ENCODE assay signal across 17 cellular contexts in the genomic region with DNA sequence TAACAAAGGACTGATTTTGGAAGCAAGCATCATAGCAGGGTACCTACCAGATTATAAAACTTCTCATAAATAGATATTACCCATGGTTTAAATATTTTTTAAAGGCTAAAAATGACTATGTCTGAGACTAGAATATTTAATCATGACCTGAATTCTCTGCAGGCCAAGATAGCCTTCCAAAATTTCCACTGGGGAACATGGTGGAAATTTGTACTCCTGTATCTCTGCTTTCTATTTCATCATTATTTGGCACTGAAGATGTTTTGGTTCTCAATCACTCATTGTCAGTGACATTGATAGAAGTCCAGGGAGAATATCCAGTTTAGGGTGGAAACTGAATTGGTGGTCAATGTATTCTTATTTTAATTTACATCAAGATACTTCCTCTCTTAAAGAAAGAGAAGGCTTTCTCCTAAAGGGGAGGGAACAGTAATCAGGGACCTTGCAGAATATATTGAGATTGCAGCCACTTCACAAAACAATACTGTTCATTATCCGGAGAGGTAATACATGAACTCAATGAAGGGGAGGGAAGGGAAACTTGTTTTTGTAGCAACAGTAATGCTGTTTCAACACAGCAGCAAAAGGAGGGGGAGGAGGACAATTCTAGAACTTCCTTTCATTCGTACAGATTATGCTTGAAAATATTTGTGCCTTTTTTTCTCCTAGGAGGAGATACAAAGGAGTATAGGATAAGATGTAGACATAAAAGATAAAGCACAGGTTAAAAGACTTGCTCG. TPM values are rescaled to one million over a fixed set of nuclear protein-coding genes. Genes with fewer than 3 reads are reported as not detected.
A peak's percentile ranks its signal among the peaks of the same experiment; 100 is the strongest.
DNase-seq lines count a peak whose midpoint lies in the region; ATAC-seq and TF ChIP-seq lines count a peak whose summit lies in the region.
"Had no signal": no experiment of that assay in that cellular context is flagged by ENCODE, and none has a peak within 500 bp of the region (broad histone marks: within the 10 kb centered on the region; RNA-seq: fewer than 3 reads in every experiment).

No MANE protein-coding gene starts in this region.

- H3K27me3 ChIP-seq in testis: no peaks in the 10 kb centered on the region

- DNase-seq in Right ventricle myocardium inferior (ENCODE audit: missing footprints) (no peak), cardiac septum (ENCODE audit: low spot score) (no peak), NB4 (ENCODE audit: low read depth) (peak; percentile 14), SK-MEL-5 (ENCODE audit: low read depth, low spot score) (peak; percentile 28), testis (no peak), NCI-H226 (no peak)
- DNase-seq: Calu3; CD4-positive, alpha-beta memory T cell; GF-D8; MM.1S; NCI-H2029; NK-92 treated with Interleukin-12 subunit alpha and Interleukin-12 subunit beta, amount 100 ng/mL, for 24 hours; PC-9 had no signal

- H3K4me3 ChIP-seq in NB4 (ENCODE audit: low read depth, low read length) (no peak overlapping the region), testis (no peak overlapping the region)
- H3K4me3 ChIP-seq: A549, PC-9 had no signal

- no peaks in the 10 kb centered on the region for H3K36me3 ChIP-seq in testis (ENCODE audit: low read depth, missing control alignments)

- ATAC-seq in Right ventricle myocardium inferior (peak; percentile 66), HG02870 (IDR thresholded peaks at IDR 0.05; ENCODE audit: unreplicated experiment) (no peak)
- ATAC-seq: A549, HCT116 had no signal

- H3K9me3 ChIP-seq in testis: no peaks in the 10 kb centered on the region
- H3K9me3 ChIP-seq: A549 had no signal

- 28 to 47% methylated on average over 3 of the region's 3 CpGs for WGBS in testis, 2 donors

- no peak for TF ChIP-seq CTCF in NB4 (IDR thresholded peaks at IDR 0.05; ENCODE audit: low read depth, low read length)
- no peak for TF ChIP-seq CTCF in testis (IDR thresholded peaks at IDR 0.05)

- TF ChIP-seq POLR2A in NB4 (IDR thresholded peaks at IDR 0.05; ENCODE audit: extremely low read depth, insufficient read length) (no peak), testis (IDR thresholded peaks at IDR 0.05) (no peak)

- intact Hi-C loops in Right ventricle myocardium inferior (cut with DNase I) (no loop called here), cardiac septum (cut with DNase I) (no loop called here), testis (cut with DNase I; ENCODE audit: low total_unique reads) (no loop called here)

- peaks cover 4% of the 10 kb centered on the region for H3K4me1 ChIP-seq in testis

- in situ Hi-C loops in SK-MEL-5 (cut with HindIII; ENCODE audit: low pct_unique_long_range_greater_than_20kb, low sequenced_read_pairs): no loop called here

- H3K27ac ChIP-seq in testis: peak overlapping the region; percentile 52 to 76
- H3K27ac ChIP-seq: A549, PC-9, RWPE1 had no signal

RNA-seq across cellular contexts. Expression of a gene that starts 34.1 kb away (rescaled TPM):
- total RNA-seq in Right ventricle myocardium inferior (283 TPM), cardiac septum (223 TPM), testis (100 to 1,000 TPM; 144 to 285 TPM)
- 547 and 618 TPM in 2 replicates for total RNA-seq in SK-MEL-5 (2014; rRNA removed; shearing (Covaris generic))
- polyA plus RNA-seq in SK-MEL-5 (2015; cell fraction: cytosol; rRNA removed): 442 and 483 TPM in 2 replicates
- 261 and 284 TPM in 2 replicates for polyA plus RNA-seq in SK-MEL-5 (2015; cell fraction: nucleus; rRNA removed)
- 448 TPM for polyA plus RNA-seq in testis (ENCODE audit: insufficient read depth, low read depth, low replicate concordance)

RNA-seq across cellular contexts. Expression of a gene that starts 34.6 kb away (rescaled TPM):
- 468 TPM for total RNA-seq in Right ventricle myocardium inferior
- total RNA-seq in cardiac septum: 388 TPM
- total RNA-seq in SK-MEL-5 (2014; rRNA removed; shearing (Covaris generic)): 170 and 175 TPM in 2 replicates
- polyA plus RNA-seq in SK-MEL-5 (2015; cell fraction: cytosol; rRNA removed): 134 and 165 TPM in 2 replicates
- polyA plus RNA-seq in SK-MEL-5 (2015; cell fraction: nucleus; rRNA removed): 59.8 and 84.7 TPM in 2 replicates
- total RNA-seq in testis: 10 to 100 TPM; 73.1 to 86.8 TPM
- 75.8 TPM for polyA plus RNA-seq in testis (ENCODE audit: insufficient read depth, low read depth, low replicate concordance)

Comparison
In these comparisons a context has a peak if more than half of its experiments do, and no peak if none do; other contexts are left out.
1. DNase-seq: peak in NB4 (single experiment) and SK-MEL-5 (single experiment); none in Right ventricle myocardium inferior (single experiment), cardiac septum (single experiment), testis (single experiment) and NCI-H226 (single experiment).